Comparison of ENCODE assay signal across 8 cellular contexts in genomic region chr7:113087278-113087998, GRCh38. TPM values are rescaled to one million over a fixed set of nuclear protein-coding genes. Genes with fewer than 3 reads are reported as not detected.
DNase-seq lines count a peak whose midpoint lies in the region; ATAC-seq lines count a peak whose summit lies in the region.

No MANE protein-coding gene starts in this region.

- no peaks in the 10 kb centered on the region for H3K9me3 Mint-ChIP-seq in activated CD4-positive, alpha-beta T cell treated with anti-CD3 and anti-CD28 coated beads for 36 hours (ENCODE audit: low read depth)
- H3K9me3 Mint-ChIP-seq in activated CD4-positive, alpha-beta T cell treated with anti-CD3 and anti-CD28 coated beads, Interleukin-2, amount 10 ng/mL, durations not matched to agents 24 days and 14 days: no peaks in the 10 kb centered on the region

- no peak overlapping the region for H3K27ac Mint-ChIP-seq in activated CD4-positive, alpha-beta T cell treated with anti-CD3 and anti-CD28 coated beads for 36 hours
- no peak overlapping the region for H3K27ac Mint-ChIP-seq in activated CD4-positive, alpha-beta T cell treated with anti-CD3 and anti-CD28 coated beads, Interleukin-2, amount 10 ng/mL, durations not matched to agents 24 days and 14 days

- H3K4me1 Mint-ChIP-seq in activated CD4-positive, alpha-beta T cell treated with anti-CD3 and anti-CD28 coated beads for 36 hours: peaks cover 10% of the 10 kb centered on the region
- H3K4me1 Mint-ChIP-seq in activated CD4-positive, alpha-beta T cell treated with anti-CD3 and anti-CD28 coated beads, Interleukin-2, amount 10 ng/mL, durations not matched to agents 24 days and 14 days: peaks cover 4% of the 10 kb centered on the region

- no peak overlapping the region for H3K4me3 Mint-ChIP-seq in activated CD4-positive, alpha-beta T cell treated with anti-CD3 and anti-CD28 coated beads for 36 hours
- no peak overlapping the region for H3K4me3 Mint-ChIP-seq in activated CD4-positive, alpha-beta T cell treated with anti-CD3 and anti-CD28 coated beads, Interleukin-2, amount 10 ng/mL, durations not matched to agents 24 days and 14 days

- H2AFZ ChIP-seq in neuron (ENCODE audit: low read depth, low read length): no peak overlapping the region

- ATAC-seq in activated CD4-positive, alpha-beta T cell treated with anti-CD3 and anti-CD28 coated beads for 36 hours: peak; percentile 33
- ATAC-seq in GM18909 (IDR thresholded peaks at IDR 0.05; ENCODE audit: poor library complexity, unreplicated experiment): no peak

- H3K36me3 ChIP-seq in neuron (ENCODE audit: insufficient read depth, low read length): no peaks in the 10 kb centered on the region

- H3K27me3 Mint-ChIP-seq in activated CD4-positive, alpha-beta T cell treated with anti-CD3 and anti-CD28 coated beads for 36 hours: peaks cover 46% of the 10 kb centered on the region
- peaks cover 42% of the 10 kb centered on the region for H3K27me3 Mint-ChIP-seq in activated CD4-positive, alpha-beta T cell treated with anti-CD3 and anti-CD28 coated beads, Interleukin-2, amount 10 ng/mL, durations not matched to agents 24 days and 14 days

- H3K9me3 ChIP-seq in neuron (ENCODE audit: low read length): no peaks in the 10 kb centered on the region

- peaks cover 22% of the 10 kb centered on the region for H3K4me1 ChIP-seq in neuron (ENCODE audit: insufficient read depth, low read length)

- POLR2A ChIA-PET in activated CD4-positive, alpha-beta T cell treated with anti-CD3 and anti-CD28 coated beads for 36 hours (lab: Charles Lee): no interaction called here

- CTCF ChIA-PET in activated CD4-positive, alpha-beta T cell treated with anti-CD3 and anti-CD28 coated beads for 36 hours (lab: Charles Lee): interaction anchor here (1.0 kb wide), 1 partner anchor 17 kb away, joined by 3 read pairs; no protein-coding TSS in a partner anchor

- peak overlapping the region; percentile 87 for H3K4me3 ChIP-seq in neuron (ENCODE audit: low read length)

- no peaks in the 10 kb centered on the region for H3K27me3 ChIP-seq in neuron (ENCODE audit: insufficient read depth, low read length)

- DNase-seq in activated CD4-positive, alpha-beta T cell treated with anti-CD3 and anti-CD28 coated beads for 36 hours: no peak
- DNase-seq in activated CD4-positive, alpha-beta T cell treated with anti-CD3 and anti-CD28 coated beads, Interleukin-2, amount 10 ng/mL, durations not matched to agents 24 days and 14 days: no peak
- DNase-seq in OCI-M2 (lab: John Stamatoyannopoulos, UW; ENCODE audit: unreplicated experiment): peak; percentile 40
- DNase-seq in epidermal melanocyte (ENCODE audit: insufficient read length, low spot score): peak; percentile 78
- no peak for DNase-seq in HT-29 (ENCODE audit: low spot score)
- no peak for DNase-seq in NK-92 (lab: John Stamatoyannopoulos, UW; ENCODE audit: unreplicated experiment)

- H3K36me3 Mint-ChIP-seq in activated CD4-positive, alpha-beta T cell treated with anti-CD3 and anti-CD28 coated beads for 36 hours (ENCODE audit: low read depth): no peaks in the 10 kb centered on the region
- H3K36me3 Mint-ChIP-seq in activated CD4-positive, alpha-beta T cell treated with anti-CD3 and anti-CD28 coated beads, Interleukin-2, amount 10 ng/mL, durations not matched to agents 24 days and 14 days (ENCODE audit: low read depth): no peaks in the 10 kb centered on the region

- intact Hi-C loops in activated CD4-positive, alpha-beta T cell treated with anti-CD3 and anti-CD28 coated beads for 36 hours (cut with DNase I, micrococcal nuclease): no loop called here
- intact Hi-C loops in activated CD4-positive, alpha-beta T cell treated with anti-CD3 and anti-CD28 coated beads, Interleukin-2, amount 10 ng/mL, durations not matched to agents 24 days and 14 days (cut with micrococcal nuclease): no loop called here

RNA-seq across cellular contexts. Expression of gene GPR85, which starts 0.8 kb away (rescaled TPM):
- not detected for total RNA-seq in activated CD4-positive, alpha-beta T cell treated with anti-CD3 and anti-CD28 coated beads for 36 hours
- not detected in 2 replicates for total RNA-seq in activated CD4-positive, alpha-beta T cell treated with anti-CD3 and anti-CD28 coated beads, Interleukin-2, amount 10 ng/mL, durations not matched to agents 24 days and 14 days
- total RNA-seq in HT-29 (2014; rRNA removed; shearing (Covaris generic)): not detected in 2 replicates

RNA-seq across cellular contexts. Expression of gene SMIM30, which starts 30.9 kb away (rescaled TPM):
- total RNA-seq in activated CD4-positive, alpha-beta T cell treated with anti-CD3 and anti-CD28 coated beads for 36 hours: 10 to 100 TPM; 36.0 to 38.5 TPM
- total RNA-seq in activated CD4-positive, alpha-beta T cell treated with anti-CD3 and anti-CD28 coated beads, Interleukin-2, amount 10 ng/mL, durations not matched to agents 24 days and 14 days: 35.0 and 37.7 TPM in 2 replicates
- total RNA-seq in HT-29 (2014; rRNA removed; shearing (Covaris generic)): 17.8 and 25.8 TPM in 2 replicates

Comparison
In these comparisons a context has a peak if more than half of its experiments do, and no peak if none do; other contexts are left out.
1. DNase-seq: peak in OCI-M2 (single experiment) and epidermal melanocyte (single experiment); none in activated CD4-positive, alpha-beta T cell treated with anti-CD3 and anti-CD28 coated beads for 36 hours (single experiment), activated CD4-positive, alpha-beta T cell treated with anti-CD3 and anti-CD28 coated beads, Interleukin-2, amount 10 ng/mL, durations not matched to agents 24 days and 14 days (single experiment), HT-29 (single experiment) and NK-92 (single experiment).